Comparison of ENCODE assay signal across 9 cellular contexts in the genomic region with DNA sequence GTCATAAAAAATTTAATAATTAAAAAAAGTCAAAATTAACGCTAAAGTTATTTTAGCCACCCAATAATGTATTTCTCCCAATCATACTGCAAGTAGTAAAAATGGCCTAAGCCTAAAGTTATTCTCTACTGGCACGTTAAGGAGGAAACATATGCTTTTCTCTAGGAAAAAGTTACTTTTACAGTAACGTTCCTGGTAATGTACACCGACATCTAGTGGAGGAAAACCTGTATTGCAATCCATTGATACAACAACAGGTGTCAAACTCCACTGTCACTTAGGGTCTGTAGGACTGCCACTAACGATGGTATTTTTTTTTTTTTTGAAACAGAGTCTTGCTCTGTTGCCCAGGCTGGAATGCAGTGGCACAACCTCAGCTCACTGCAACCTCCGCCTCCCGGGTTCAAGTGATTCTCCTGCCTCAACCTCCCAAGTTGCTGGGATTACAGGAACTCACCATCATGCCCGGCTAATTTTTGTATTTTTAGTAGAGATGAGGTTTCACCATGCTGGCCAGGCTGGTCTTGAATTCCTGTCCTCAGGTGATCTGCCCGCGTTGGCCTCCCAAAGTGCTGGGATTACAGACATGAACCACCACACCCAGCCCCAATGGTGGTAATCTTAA. TPM values are rescaled to one million over a fixed set of nuclear protein-coding genes. Genes with fewer than 3 reads are reported as not detected.
DNase-seq lines count a peak whose midpoint lies in the region; FAIRE-seq and TF ChIP-seq lines count a peak whose summit lies in the region.
"Not testable (repeated sequence)": the region's sequence is repeated elsewhere in the genome, so short reads cannot be mapped to it uniquely, and the experiment has no call there.
"Had no signal": no experiment of that assay in that cellular context is flagged by ENCODE, and none has a peak within 500 bp of the region (broad histone marks: within the 10 kb centered on the region; RNA-seq: fewer than 3 reads in every experiment).

No MANE protein-coding gene starts in this region.

- FAIRE-seq in TTC549 (lab: Jason Lieb, UNC): peak; percentile 56

- not testable (repeated sequence) for DNase-seq in AG09309 (ENCODE audit: low read depth); progenitor cell of endocrine pancreas (ENCODE audit: low spot score, unreplicated experiment)
- DNase-seq in GM03348 (ENCODE audit: low spot score): peak; percentile 67
- peak; percentile 55 for DNase-seq in Jurkat, Clone E6-1 (ENCODE audit: low read depth, low spot score)
- peak; percentile 30 to 43 for DNase-seq in NCI-H446 (lab: John Stamatoyannopoulos, UW)
- peak; percentile 27 to 50 for DNase-seq in dermis microvascular lymphatic vessel endothelial cell (ENCODE audit: low read depth in 2 of 2)
- peak; percentile 34 for DNase-seq in inferior parietal cortex (ENCODE audit: extremely low spot score)

- not testable (repeated sequence) for H3K27ac Mint-ChIP-seq in progenitor cell of endocrine pancreas

- peaks cover 15% of the 10 kb centered on the region for H3K9me3 Mint-ChIP-seq in progenitor cell of endocrine pancreas (ENCODE audit: low read depth)

- TF ChIP-seq CTCF in AG09309 (IDR thresholded peaks at IDR 0.05; ENCODE audit: control insufficient read depth, insufficient read depth, low read depth, low read length, missing control alignments) (peak; percentile 78), progenitor cell of endocrine pancreas (IDR thresholded peaks at IDR 0.05; ENCODE audit: unreplicated experiment) (peak; percentile 61)

- H3K4me3 ChIP-seq in AG09309 (ENCODE audit: control insufficient read depth, low read depth, low read length); Jurkat, Clone E6-1 (ENCODE audit: low read length): not testable (repeated sequence)

- H3K4me3 Mint-ChIP-seq in progenitor cell of endocrine pancreas (ENCODE audit: low read depth): not testable (repeated sequence)

- H3K27me3 Mint-ChIP-seq in progenitor cell of endocrine pancreas: not testable (repeated sequence)

- not testable (repeated sequence) for H3K4me1 Mint-ChIP-seq in progenitor cell of endocrine pancreas (ENCODE audit: low read depth)

- not testable (repeated sequence) for H3K36me3 Mint-ChIP-seq in progenitor cell of endocrine pancreas (ENCODE audit: insufficient read depth)

RNA-seq across cellular contexts. Expression of a gene that starts 13.5 kb away (rescaled TPM):
- not detected for polyA plus RNA-seq in Jurkat, Clone E6-1 (2012; ENCODE audit: insufficient read depth, insufficient read length)
- total RNA-seq in dermis microvascular lymphatic vessel endothelial cell (not detected in 2 replicates), progenitor cell of endocrine pancreas (not detected in 2 replicates)

RNA-seq across cellular contexts. Expression of a gene that starts 46.0 kb away (rescaled TPM):
- polyA plus RNA-seq in Jurkat, Clone E6-1 (2012; ENCODE audit: insufficient read depth, insufficient read length): not detected
- 0.13 TPM in 1 of 2 replicates, not detected in the other for total RNA-seq in dermis microvascular lymphatic vessel endothelial cell
- total RNA-seq in progenitor cell of endocrine pancreas: not detected in 2 replicates

RNA-seq across cellular contexts. Expression of a gene that starts 47.9 kb away (rescaled TPM):
- polyA plus RNA-seq in Jurkat, Clone E6-1 (2012; ENCODE audit: insufficient read depth, insufficient read length): not detected
- total RNA-seq in dermis microvascular lymphatic vessel endothelial cell (not detected in 2 replicates), progenitor cell of endocrine pancreas (not detected in 2 replicates)
- total RNA-seq: mesenteric fat pad had no signal
